10 cellular contexts compared by ENCODE assay signal in genomic region chr15:66670698-66671580, GRCh38. TPM values are rescaled to one million over a fixed set of nuclear protein-coding genes. Genes with fewer than 3 reads are reported as not detected.
A peak's percentile ranks its signal among the peaks of the same experiment; 100 is the strongest.
DNase-seq lines count a peak whose midpoint lies in the region; ATAC-seq, FAIRE-seq and TF ChIP-seq lines count a peak whose summit lies in the region.
"Had no signal": no experiment of that assay in that cellular context is flagged by ENCODE, and none has a peak within 500 bp of the region (broad histone marks: within the 10 kb centered on the region; RNA-seq: fewer than 3 reads in every experiment).

No MANE protein-coding gene starts in this region.

- H3K27ac ChIP-seq in RWPE2 (ENCODE audit: poor library complexity, severe bottlenecking), result no peak overlapping the region
- H3K27ac ChIP-seq: BLaER1 had no signal

- H3K36me3 ChIP-seq in BE2C (peaks cover 39% of the 10 kb centered on the region), RWPE2 (ENCODE audit: low read depth) (no peaks in the 10 kb centered on the region)
- H3K36me3 ChIP-seq: BLaER1 had no signal

- H3K4me1 ChIP-seq in BE2C (no peaks in the 10 kb centered on the region), RWPE2 (ENCODE audit: insufficient read depth, poor library complexity, severe bottlenecking) (peaks cover 6% of the 10 kb centered on the region)

- DNase-seq in BE2C (peak; percentile 26), HuH-7 (ENCODE audit: low spot score) (peak; percentile 64), RWPE2 (ENCODE audit: low spot score) (peak; percentile 96), left colon (peak; percentile 85 to 92), H4 (ENCODE audit: low spot score) (no peak), UCSD-AML1 (lab: John Stamatoyannopoulos, UW; ENCODE audit: unreplicated experiment) (no peak), GM19239 (ENCODE audit: insufficient read length, low spot score) (no peak)
- DNase-seq: activated effector memory CD4-positive, alpha-beta T cell treated with Interleukin-2 at 50 U/mL for 16 hours had no signal

- ATAC-seq in RWPE2 (ENCODE audit: low read depth), result peak; percentile 95
- peak; percentile 90 for ATAC-seq in left colon
- no peak for ATAC-seq in GM21381 (IDR thresholded peaks at IDR 0.05; ENCODE audit: unreplicated experiment)

- no peak for TF ChIP-seq CTCF in BE2C (IDR thresholded peaks at IDR 0.05; ENCODE audit: low read depth, low read length)
- TF ChIP-seq CTCF in RWPE2 (IDR thresholded peaks at IDR 0.05; ENCODE audit: poor library complexity, severe bottlenecking), result no peak

- no peaks in the 10 kb centered on the region; the same call in 1 of the 2 replicates for H3K9me3 ChIP-seq in BE2C
- no peaks in the 10 kb centered on the region for H3K9me3 ChIP-seq in RWPE2 (ENCODE audit: severe bottlenecking)

- FAIRE-seq in GM19239 (lab: Jason Lieb, UNC), result no peak

- intact Hi-C loops in left colon (cut with DNase I, micrococcal nuclease), result no loop called here

- H3K27me3 ChIP-seq in BE2C, result no peaks in the 10 kb centered on the region
- no peaks in the 10 kb centered on the region for H3K27me3 ChIP-seq in RWPE2 (ENCODE audit: insufficient read depth, poor library complexity, severe bottlenecking)
- H3K27me3 ChIP-seq: BLaER1 had no signal

- H3K4me3 ChIP-seq in BE2C (ENCODE audit: low read depth, low read length) (no peak overlapping the region), RWPE2 (ENCODE audit: severe bottlenecking) (no peak overlapping the region)
- H3K4me3 ChIP-seq: BLaER1 had no signal

RNA-seq across cellular contexts. Expression of gene SMAD6, which starts 31.1 kb away (rescaled TPM):
- polyA plus RNA-seq in BE2C (2012; ENCODE audit: insufficient read depth, insufficient read length, low read depth), result 52.5 TPM
- total RNA-seq in left colon, result 10 to 100 TPM in 1 of 2 donors, 1 to 10 TPM in 1; 9.6 to 11.2 TPM
- total RNA-seq in H4 (2014; rRNA removed; shearing (Covaris generic)), result 3.4 and 4.7 TPM in 2 replicates

Comparison
In these comparisons a context has a peak if more than half of its experiments do, and no peak if none do; other contexts are left out.
1. DNase-seq: peak in BE2C (single experiment), HuH-7 (single experiment), RWPE2 (single experiment) and left colon (2 of 2); none in H4 (single experiment), UCSD-AML1 (single experiment) and GM19239 (single experiment).